In the genomic region with DNA sequence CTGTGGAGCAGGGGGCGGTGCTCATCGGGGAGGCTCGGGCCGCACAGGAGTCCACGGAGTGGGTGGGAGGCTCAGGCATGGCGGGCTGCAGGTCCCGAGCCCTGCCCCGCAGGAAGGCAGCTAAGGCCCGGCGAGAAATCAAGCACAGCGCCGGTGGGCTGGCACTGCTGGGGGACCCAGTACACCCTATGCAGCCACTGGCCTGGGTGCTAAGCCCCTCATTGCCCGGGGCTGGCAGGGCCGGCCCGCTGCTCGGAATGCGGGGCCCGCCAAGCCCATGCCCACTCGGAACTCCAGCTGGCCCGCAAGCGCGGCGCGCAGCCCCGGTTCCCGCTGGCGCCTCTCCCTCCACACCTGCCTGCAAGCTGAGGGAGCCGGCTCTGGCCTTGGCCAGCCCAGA, we compare ENCODE assay signal across 1 cellular context. TPM values are rescaled to one million over a fixed set of nuclear protein-coding genes. Genes with fewer than 3 reads are reported as not detected.
"Had no signal": no experiment of that assay in that cellular context is flagged by ENCODE, and none has a peak within 500 bp of the region (broad histone marks: within the 10 kb centered on the region; RNA-seq: fewer than 3 reads in every experiment).

No MANE protein-coding gene starts in this region.

RNA-seq across cellular contexts. Expression of gene CABYR, which starts 10.7 kb away (rescaled TPM):
- total RNA-seq: K562 had no signal
